Comparison of ENCODE assay signal across 31 cellular contexts in the genomic region with DNA sequence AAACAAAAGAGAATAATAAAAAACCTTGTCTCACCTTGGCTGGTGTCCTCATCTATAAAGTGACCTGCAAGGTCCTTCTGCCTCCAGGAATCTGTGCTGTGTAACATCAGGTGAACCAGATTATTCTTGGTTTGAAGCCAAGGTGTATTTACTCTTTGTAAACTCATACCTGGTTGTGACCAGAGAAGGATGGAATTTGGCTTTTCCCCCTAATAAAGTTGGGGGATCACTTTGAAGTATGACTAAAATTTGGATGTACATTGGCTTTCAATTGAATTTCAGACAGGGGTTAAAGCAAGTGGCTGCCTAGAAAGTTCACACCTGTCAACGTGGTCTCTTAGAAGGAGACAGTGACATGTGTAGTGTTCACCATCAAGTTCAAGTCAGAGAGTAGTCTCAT.
"Had no signal": no experiment of that assay in that cellular context is flagged by ENCODE, and none has a peak within 500 bp of the region (broad histone marks: within the 10 kb centered on the region; RNA-seq: fewer than 3 reads in every experiment).

No MANE protein-coding gene starts in this region.

- H3K27me3 ChIP-seq: Peyer's patch, SJSA1 had no signal

- H3K9me2 ChIP-seq: SK-N-SH had no signal

- H3K9ac ChIP-seq: KMS-11, SK-N-SH had no signal

- H3K36me3 ChIP-seq: Peyer's patch, SJSA1 had no signal

- H3K4me2 ChIP-seq: KMS-11, SK-N-SH had no signal

- H3K4me1 ChIP-seq: Peyer's patch, SJSA1 had no signal

- H3K27ac ChIP-seq: KMS-11, Peyer's patch, SJSA1 had no signal

- DNase-seq: Karpas-422, KBM-7, MM.1S, MV-4-11, NCI-H1092, NCI-H1105, NCI-H1436, NCI-H146, NCI-H1694, NCI-H187, NCI-H1930, NCI-H2029 treated with DMSO at 0.1 percent for 48 hours, NCI-H2081 treated with DMSO at 0.1 percent for 48 hours, NCI-H2107, NCI-H2171 treated with DMSO at 0.1 percent for 48 hours, NCI-H2227 treated with DMSO at 0.1 percent for 48 hours, NCI-H345, NCI-H446, NCI-H510A treated with DMSO at 0.1 percent for 48 hours, NCI-H524 treated with DMSO at 0.1 percent for 48 hours, NCI-H526 treated with DMSO at 0.1 percent for 48 hours, NCI-H774, Peyer's patch, Right ventricle myocardium superior, RPMI8226, SHP77 treated with DMSO at 0.1 percent for 48 hours, SK-N-SH, SW 1271, T-helper 1 cell had no signal

- H3K9me3 ChIP-seq: Peyer's patch, SJSA1, SK-N-SH had no signal

- H3K4me3 ChIP-seq: Peyer's patch, SJSA1 had no signal
